Comparison of ENCODE assay signal across 19 cellular contexts in genomic region chr9:24011206-24011605, GRCh38.
"Had no signal": no experiment of that assay in that cellular context is flagged by ENCODE, and none has a peak within 500 bp of the region (broad histone marks: within the 10 kb centered on the region; RNA-seq: fewer than 3 reads in every experiment).

No MANE protein-coding gene starts in this region.

- H3K27me3 Mint-ChIP-seq: activated B cell treated with CpG ODN at 0.5 μM for 24 hours; activated CD4-positive, alpha-beta memory T cell treated with anti-CD3 and anti-CD28 coated beads for 36 hours; activated naive CD8-positive, alpha-beta T cell treated with anti-CD3 and anti-CD28 coated beads for 36 hours; activated T-helper 17 cell treated with anti-CD3 and anti-CD28 coated beads, Interleukin-2, amount 50 U/mL, for 72 hours had no signal

- H2AFZ ChIP-seq: hepatocyte had no signal

- H3K27ac ChIP-seq: epithelial cell of prostate, hepatocyte, lower lobe of right lung, upper lobe of right lung had no signal

- H3K9me3 ChIP-seq: lower lobe of right lung, upper lobe of right lung had no signal

- H3K27ac Mint-ChIP-seq: activated B cell treated with CpG ODN at 0.5 μM for 24 hours; activated CD4-positive, alpha-beta memory T cell treated with anti-CD3 and anti-CD28 coated beads for 36 hours; activated naive CD8-positive, alpha-beta T cell treated with anti-CD3 and anti-CD28 coated beads for 36 hours; activated T-helper 17 cell treated with anti-CD3 and anti-CD28 coated beads, Interleukin-2, amount 50 U/mL, for 72 hours; natural killer cell had no signal

- FAIRE-seq: TTC549 had no signal

- H3K79me2 ChIP-seq: hepatocyte had no signal

- H3K4me1 Mint-ChIP-seq: activated B cell treated with CpG ODN at 0.5 μM for 24 hours; activated naive CD8-positive, alpha-beta T cell treated with anti-CD3 and anti-CD28 coated beads for 36 hours; activated T-helper 17 cell treated with anti-CD3 and anti-CD28 coated beads, Interleukin-2, amount 50 U/mL, for 72 hours; natural killer cell had no signal

- H3K36me3 Mint-ChIP-seq: activated CD4-positive, alpha-beta memory T cell treated with anti-CD3 and anti-CD28 coated beads for 36 hours; activated naive CD8-positive, alpha-beta T cell treated with anti-CD3 and anti-CD28 coated beads for 36 hours; natural killer cell had no signal

- H3K27me3 ChIP-seq: hepatocyte, upper lobe of right lung had no signal

- DNase-seq: activated B cell treated with CpG ODN at 0.5 μM for 24 hours; activated CD4-positive, alpha-beta memory T cell treated with anti-CD3 and anti-CD28 coated beads for 36 hours; activated CD4-positive, alpha-beta T cell treated with anti-CD3 and anti-CD28 coated beads for 4 hours; activated naive CD4-positive, alpha-beta T cell; activated naive CD8-positive, alpha-beta T cell treated with anti-CD3 and anti-CD28 coated beads for 36 hours; amniotic stem cell; dermis blood vessel endothelial cell; foreskin fibroblast; islet precursor cell; left colon; lower lobe of right lung; natural killer cell; stimulated activated CD8-positive, alpha-beta memory T cell treated with anti-CD3 and anti-CD28 coated beads, Interleukin-4, amount 100 ng/mL, for 48 hours; stimulated activated naive CD4-positive, alpha-beta T cell; upper lobe of right lung had no signal

- H3K36me3 ChIP-seq: lower lobe of right lung, upper lobe of right lung had no signal

- H3K4me2 ChIP-seq: hepatocyte had no signal

- H3K4me3 ChIP-seq: hepatocyte, lower lobe of right lung, upper lobe of right lung had no signal

- H3K4me3 Mint-ChIP-seq: activated B cell treated with CpG ODN at 0.5 μM for 24 hours; activated CD4-positive, alpha-beta memory T cell treated with anti-CD3 and anti-CD28 coated beads for 36 hours; activated naive CD8-positive, alpha-beta T cell treated with anti-CD3 and anti-CD28 coated beads for 36 hours; activated T-helper 17 cell treated with anti-CD3 and anti-CD28 coated beads, Interleukin-2, amount 50 U/mL, for 72 hours; natural killer cell had no signal
